In the genomic region with DNA sequence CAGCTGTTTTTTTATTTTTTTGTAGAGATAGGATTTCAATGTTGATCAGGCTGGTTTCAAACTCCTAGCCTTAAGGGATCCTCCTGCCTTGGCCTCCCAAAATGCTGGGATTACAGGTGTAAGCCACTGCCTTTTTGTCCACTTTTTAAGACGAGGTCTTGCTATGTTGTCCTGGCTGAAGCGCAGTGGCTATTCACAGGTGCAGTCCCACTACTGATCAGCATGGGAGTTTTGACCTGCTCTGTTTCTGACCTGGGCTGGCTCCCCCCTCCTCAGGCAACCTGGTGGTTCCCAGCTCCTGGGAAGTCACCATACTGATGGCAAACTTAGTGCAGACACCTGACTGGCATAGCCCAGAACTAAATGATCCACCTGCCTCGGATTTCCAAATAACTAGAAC, we compare ENCODE assay signal across 22 cellular contexts. TPM values are rescaled to one million over a fixed set of nuclear protein-coding genes. Genes with fewer than 3 reads are reported as not detected.
DNase-seq lines count a peak whose midpoint lies in the region; ATAC-seq, FAIRE-seq and TF ChIP-seq lines count a peak whose summit lies in the region.
"Had no signal": no experiment of that assay in that cellular context is flagged by ENCODE, and none has a peak within 500 bp of the region (broad histone marks: within the 10 kb centered on the region; RNA-seq: fewer than 3 reads in every experiment).

No MANE protein-coding gene starts in this region.

- H3K79me2 ChIP-seq in K562 (ENCODE audit: control insufficient read depth, insufficient read depth, low read length): peaks cover 31% of the 10 kb centered on the region
- H3K79me2 ChIP-seq in osteoblast (ENCODE audit: insufficient read depth, low read length): peaks cover 19% of the 10 kb centered on the region
- H3K79me2 ChIP-seq in SK-N-SH (ENCODE audit: insufficient read depth): peaks cover 28% of the 10 kb centered on the region

- H3K4me1 Mint-ChIP-seq in CD4-positive, alpha-beta T cell (ENCODE audit: low read depth): peaks cover 24% of the 10 kb centered on the region
- peaks cover 13 to 23% (median 15%) of the 10 kb centered on the region in 3 donors for H3K4me1 Mint-ChIP-seq in IgD-negative memory B cell
- peaks cover 26% of the 10 kb centered on the region for H3K4me1 Mint-ChIP-seq in activated CD8-positive, alpha-beta T cell treated with anti-CD3 and anti-CD28 coated beads for 36 hours (ENCODE audit: low read depth)

- H3K9me1 ChIP-seq in K562 (ENCODE audit: control insufficient read depth, insufficient read depth, low read length): no peaks in the 10 kb centered on the region

- H3K4me2 ChIP-seq in K562 (ENCODE audit: insufficient read depth, low read length): no peak overlapping the region
- no peak overlapping the region for H3K4me2 ChIP-seq in osteoblast (ENCODE audit: insufficient read depth, low read length)
- H3K4me2 ChIP-seq in SK-N-SH: no peak overlapping the region

- TF ChIP-seq RAD21 in K562 (CRISPR knock-in tag; conservative IDR thresholded peaks at IDR 0.05 in 1 of 2, IDR thresholded peaks at IDR 0.05 in 1 of 2): no peak
- TF ChIP-seq RAD21 in SK-N-SH (IDR thresholded peaks at IDR 0.05; ENCODE audit: low read length): no peak

- H4K20me1 ChIP-seq in K562 (replicated peaks; ENCODE audit: control insufficient read depth, insufficient read depth, low read length) (peaks cover 8% of the 10 kb centered on the region; the same call in 1 of the 2 replicates), osteoblast (ENCODE audit: insufficient read depth, low read length) (no peaks in the 10 kb centered on the region), SK-N-SH (ENCODE audit: insufficient read depth) (no peaks in the 10 kb centered on the region; the same call in 1 of the 2 replicates)

- peaks cover 5% of the 10 kb centered on the region for H3K27me3 Mint-ChIP-seq in CD4-positive, alpha-beta T cell
- no peaks in the 10 kb centered on the region for H3K27me3 Mint-ChIP-seq in IgD-negative memory B cell
- no peaks in the 10 kb centered on the region for H3K27me3 Mint-ChIP-seq in activated CD8-positive, alpha-beta T cell treated with anti-CD3 and anti-CD28 coated beads for 36 hours
- H3K27me3 Mint-ChIP-seq: activated naive CD8-positive, alpha-beta T cell; activated T-helper 17 cell treated with anti-CD3 and anti-CD28 coated beads, Interleukin-2, amount 50 U/mL, for 72 hours had no signal

- intact Hi-C loops in CD4-positive, alpha-beta T cell (cut with DNase I, micrococcal nuclease): no loop called here
- intact Hi-C loops in K562 (cut with micrococcal nuclease): no loop called here
- intact Hi-C loops in activated CD8-positive, alpha-beta T cell treated with anti-CD3 and anti-CD28 coated beads for 36 hours (cut with micrococcal nuclease): no loop called here

- ATAC-seq in CD4-positive, alpha-beta T cell (ENCODE audit: poor library complexity): no peak
- no peak for ATAC-seq in K562
- ATAC-seq in activated CD8-positive, alpha-beta T cell treated with anti-CD3 and anti-CD28 coated beads for 36 hours: no peak
- no peak for ATAC-seq in GM19395 (IDR thresholded peaks at IDR 0.05; ENCODE audit: unreplicated experiment)
- ATAC-seq: activated T-helper 17 cell treated with anti-CD3 and anti-CD28 coated beads, Interleukin-2, amount 50 U/mL, for 72 hours; esophagus mucosa; heart right ventricle had no signal

- TF ChIP-seq CTCF in CD4-positive, alpha-beta T cell (IDR thresholded peaks at IDR 0.05): no peak
- TF ChIP-seq CTCF in K562 (IDR thresholded peaks at IDR 0.05 in 2 of 3, conservative IDR thresholded peaks at IDR 0.05 in 1 of 3; ENCODE audit: insufficient read depth in 2 of 3, low read depth in 1 of 3, low read length in 3 of 3) (no peak), osteoblast (IDR thresholded peaks at IDR 0.05; ENCODE audit: extremely low read depth, low read depth, low read length) (no peak), SK-N-SH (IDR thresholded peaks at IDR 0.05) (no peak)
- no peak for TF ChIP-seq CTCF in activated CD8-positive, alpha-beta T cell treated with anti-CD3 and anti-CD28 coated beads for 36 hours (IDR thresholded peaks at IDR 0.05)

- H3K9me2 ChIP-seq in SK-N-SH: no peaks in the 10 kb centered on the region

- no peaks in the 10 kb centered on the region for H3K9me3 ChIP-seq in CD4-positive, alpha-beta T cell (ENCODE audit: control insufficient read depth, low read length)
- H3K9me3 ChIP-seq in K562 (replicated peaks; ENCODE audit: control insufficient read depth, insufficient read depth, low read depth, low read length) (no peaks in the 10 kb centered on the region), osteoblast (ENCODE audit: low read depth, low read length) (no peaks in the 10 kb centered on the region), SK-N-SH (no peaks in the 10 kb centered on the region)
- H3K9me3 ChIP-seq: heart right ventricle, neutrophil had no signal

- BruUV-seq in K562 (replicated peaks; lab: Mats Ljungman, UMichigan): no TSS peak

- H3K27me3 ChIP-seq in CD4-positive, alpha-beta T cell (ENCODE audit: control insufficient read depth, insufficient read depth, low read length): no peaks in the 10 kb centered on the region
- H3K27me3 ChIP-seq in K562 (ENCODE audit: control insufficient read depth in 2 of 2, insufficient read depth in 2 of 2, low read length in 2 of 2): no peaks in the 10 kb centered on the region
- H3K27me3 ChIP-seq in osteoblast (ENCODE audit: insufficient read depth, low read length): peaks cover 9% of the 10 kb centered on the region
- no peaks in the 10 kb centered on the region for H3K27me3 ChIP-seq in SK-N-SH (ENCODE audit: insufficient read depth)

- H3K4me3 ChIP-seq in K562 (no peak overlapping the region), osteoblast (ENCODE audit: insufficient read depth, low read length) (no peak overlapping the region), SK-N-SH (ENCODE audit: low read depth in 2 of 2, low read length in 1 of 2) (no peak overlapping the region)
- H3K4me3 ChIP-seq: heart right ventricle had no signal

- H3K9ac ChIP-seq in K562 (ENCODE audit: insufficient read depth in 1 of 2, low read depth in 2 of 2, low read length in 2 of 2): no peak overlapping the region
- H3K9ac ChIP-seq in SK-N-SH: no peak overlapping the region

- peak overlapping the region; percentile 92 for H3K4me3 Mint-ChIP-seq in CD4-positive, alpha-beta T cell
- H3K4me3 Mint-ChIP-seq in IgD-negative memory B cell: peak overlapping the region in 1 of 4 donors; percentile 90
- no peak overlapping the region for H3K4me3 Mint-ChIP-seq in activated CD8-positive, alpha-beta T cell treated with anti-CD3 and anti-CD28 coated beads for 36 hours

- H3K36me3 ChIP-seq in K562 (ENCODE audit: control insufficient read depth, insufficient read depth, low read length) (peaks cover 7% of the 10 kb centered on the region; the same call in 1 of the 3 replicates), osteoblast (ENCODE audit: insufficient read depth, low read length) (no peaks in the 10 kb centered on the region), SK-N-SH (replicated peaks in 1 of 2; ENCODE audit: control insufficient read depth in 1 of 2, insufficient read depth in 2 of 2, low read length in 1 of 2) (no peaks in the 10 kb centered on the region)
- H3K36me3 ChIP-seq: heart right ventricle, neutrophil had no signal

- in situ Hi-C loops in K562 (cut with MboI): no loop called here

- H2AFZ ChIP-seq in K562 (ENCODE audit: low read depth, low read length) (no peak overlapping the region), osteoblast (ENCODE audit: low read length) (no peak overlapping the region), SK-N-SH (ENCODE audit: low read depth) (no peak overlapping the region)

- TF ChIP-seq EP300 in K562 (IDR thresholded peaks at IDR 0.05; ENCODE audit: low read length) (no peak), SK-N-SH (IDR thresholded peaks at IDR 0.05; ENCODE audit: borderline replicate concordance in 1 of 2, low read depth in 1 of 2, low read length in 1 of 2) (no peak)

- DNase-seq in CD4-positive, alpha-beta T cell: no peak
- DNase-seq in K562 (ENCODE audit: extremely low read depth in 1 of 4, low spot score in 3 of 4) (no peak), osteoblast (ENCODE audit: insufficient read length, low spot score, missing footprints) (peak; percentile 30), SK-N-SH (no peak), HT-29 (ENCODE audit: low spot score) (no peak)
- no peak for DNase-seq in activated CD8-positive, alpha-beta T cell treated with anti-CD3 and anti-CD28 coated beads for 36 hours
- DNase-seq: activated CD4-positive, alpha-beta T cell treated with anti-CD3 and anti-CD28 coated beads, Interleukin-2, amount 50 U/mL, for 1 hour; anterior cingulate cortex; endodermal cell; foreskin fibroblast; heart right ventricle; NCI-H2029; NCI-H748 treated with DMSO at 0.1 percent for 48 hours; stimulated activated CD4-positive, alpha-beta T cell treated with anti-CD3 and anti-CD28 coated beads, Interleukin-15, amount 100 ng/mL, for 24 hours; stimulated activated naive CD4-positive, alpha-beta T cell treated with Interleukin-2 at 50 U/mL for 16 hours had no signal

- H3F3A ChIP-seq in SK-N-SH (replicated peaks; ENCODE audit: insufficient read depth): peaks cover 23% of the 10 kb centered on the region

- POLR2A ChIA-PET in CD4-positive, alpha-beta T cell (lab: Charles Lee): interaction anchor here (1.9 kb wide), 1 partner anchor 13 kb away, joined by 6 read pairs; a partner anchor contains a TSS
- POLR2A ChIA-PET in K562 (lab: Yijun Ruan, JAX): interaction anchor here (0.6 to 2.4 kb wide), 4 partner anchors 10 to 1095 kb away, joined by 3 to 17 read pairs (median 4); a partner anchor contains a TSS
- POLR2A ChIA-PET in activated CD8-positive, alpha-beta T cell treated with anti-CD3 and anti-CD28 coated beads for 36 hours (lab: Charles Lee): interaction anchor here (0.6 to 3.7 kb wide), 4 partner anchors 9 to 601 kb away, joined by 3 to 49 read pairs (median 21); a partner anchor contains a TSS
- POLR2A ChIA-PET in SK-N-SH (lab: Yijun Ruan, JAX): no interaction called here

- no peak for FAIRE-seq in K562 (lab: Jason Lieb, UNC)

- CTCF ChIA-PET in CD4-positive, alpha-beta T cell (lab: Charles Lee): interaction anchor here (1.0 kb wide), 1 partner anchor 175 kb away, joined by 3 read pairs; no protein-coding TSS in a partner anchor
- CTCF ChIA-PET in K562 (lab: Yijun Ruan, JAX; ENCODE audit: low intra/inter-chr PET ratio): no interaction called here
- CTCF ChIA-PET in activated CD8-positive, alpha-beta T cell treated with anti-CD3 and anti-CD28 coated beads for 36 hours (lab: Charles Lee): no interaction called here
- CTCF ChIA-PET in SK-N-SH (lab: Yijun Ruan, JAX): interaction anchor here (0.9 to 1.9 kb wide), 2 partner anchors 13 to 30 kb away, joined by 4 to 6 read pairs; a partner anchor contains a TSS

- no peak for TF ChIP-seq POLR2A in K562 (conservative IDR thresholded peaks at IDR 0.05)

- H3K9me3 Mint-ChIP-seq in CD4-positive, alpha-beta T cell: no peaks in the 10 kb centered on the region
- H3K9me3 Mint-ChIP-seq in IgD-negative memory B cell: no peaks in the 10 kb centered on the region
- H3K9me3 Mint-ChIP-seq in activated CD8-positive, alpha-beta T cell treated with anti-CD3 and anti-CD28 coated beads for 36 hours: no peaks in the 10 kb centered on the region
- H3K9me3 Mint-ChIP-seq: activated T-helper 17 cell treated with anti-CD3 and anti-CD28 coated beads, Interleukin-2, amount 50 U/mL, for 72 hours; endodermal cell; T-helper 1 cell treated with Interleukin-12 subunit alpha and Interleukin-12 subunit beta and Interleukin-4 antibody, amounts not matched to agents 30 μg/mL and 1 μg/mL, for 36 hours had no signal

- H3K27ac ChIP-seq in CD4-positive, alpha-beta T cell (ENCODE audit: low read depth, low read length): no peak overlapping the region
- H3K27ac ChIP-seq in K562 (ENCODE audit: extremely low read depth, low read depth, low read length): no peak overlapping the region
- H3K27ac ChIP-seq in osteoblast (ENCODE audit: low read depth, low read length): no peak overlapping the region
- no peak overlapping the region for H3K27ac ChIP-seq in SK-N-SH (ENCODE audit: low read depth in 2 of 2, low read length in 1 of 2)
- H3K27ac ChIP-seq: heart right ventricle had no signal

- H3K27ac Mint-ChIP-seq in CD4-positive, alpha-beta T cell: peak overlapping the region; percentile 86
- peak overlapping the region; percentile 31 to 99 (median 50) for H3K27ac Mint-ChIP-seq in IgD-negative memory B cell
- no peak overlapping the region for H3K27ac Mint-ChIP-seq in activated CD8-positive, alpha-beta T cell treated with anti-CD3 and anti-CD28 coated beads for 36 hours
- H3K27ac Mint-ChIP-seq: endodermal cell had no signal

- H3K4me1 ChIP-seq in K562 (replicated peaks in 1 of 2; ENCODE audit: control insufficient read depth in 2 of 2, insufficient read depth in 2 of 2, low read length in 2 of 2) (peaks cover 29 to 34% of the 10 kb centered on the region in 2 experiments), osteoblast (ENCODE audit: insufficient read depth, low read length) (peaks cover 22% of the 10 kb centered on the region), SK-N-SH (ENCODE audit: control insufficient read depth in 1 of 2, insufficient read depth in 2 of 2, low read depth in 1 of 2, low read length in 1 of 2) (peaks cover 13 to 25% of the 10 kb centered on the region in 2 experiments)

- WGBS in K562 (ENCODE audit: insufficient coverage, low coverage, missing lambda C conversion rate): 84% methylated on average over 3 of the region's 3 CpGs
- 87% methylated on average over 3 of the region's 3 CpGs for WGBS in SK-N-SH (ENCODE audit: low lambda C conversion rate)

- H3K36me3 Mint-ChIP-seq in CD4-positive, alpha-beta T cell (ENCODE audit: low read depth): peaks cover 9% of the 10 kb centered on the region
- H3K36me3 Mint-ChIP-seq in IgD-negative memory B cell: no peaks in the 10 kb centered on the region
- peaks cover 11% of the 10 kb centered on the region for H3K36me3 Mint-ChIP-seq in activated CD8-positive, alpha-beta T cell treated with anti-CD3 and anti-CD28 coated beads for 36 hours (ENCODE audit: low read depth)
- H3K36me3 Mint-ChIP-seq: activated naive CD8-positive, alpha-beta T cell had no signal

RNA-seq across cellular contexts. Expression of a gene that starts 2.3 kb away (rescaled TPM):
- 10 to 100 TPM; 42.4 to 45.8 TPM for total RNA-seq in CD4-positive, alpha-beta T cell
- 7.4 TPM for polyA plus RNA-seq in IgD-negative memory B cell
- 289 and 389 TPM in 2 replicates for total RNA-seq in K562 (2011; cell fraction: chromatin; rRNA removed; ENCODE audit: low replicate concordance)
- total RNA-seq in K562 (2011; cell fraction: nucleolus; rRNA removed): 139 and 156 TPM in 2 replicates
- total RNA-seq in K562 (2011; cell fraction: nucleoplasm; rRNA removed): 199 and 236 TPM in 2 replicates
- total RNA-seq in K562 (2014; rRNA removed): 51.8 and 60.7 TPM in 2 replicates
- total RNA-seq in K562 (2014; rRNA removed; fragmentation: Illumina TruSeq; extraction: Trizol): 76.3 and 81.4 TPM in 2 replicates
- 55.7 and 58.8 TPM in 2 replicates for total RNA-seq in K562 (2015; rRNA removed; fragmentation: Illumina TruSeq; extraction: Trizol)
- 112 and 126 TPM in 2 replicates for total RNA-seq in K562 (2021)
- 48.5 and 59.2 TPM in 2 replicates for polyA plus RNA-seq in K562 (2011; rRNA removed)
- polyA plus RNA-seq in K562 (2011; cell fraction: cytosol; rRNA removed): 29.9 and 35.2 TPM in 2 replicates
- 134 and 155 TPM in 2 replicates for polyA plus RNA-seq in K562 (2011; cell fraction: nucleus; rRNA removed)
- polyA plus RNA-seq in K562 (2012): 52.3 and 53.7 TPM in 2 replicates
- 62.7 and 74.1 TPM in 2 replicates for polyA plus RNA-seq in K562 (2014; fragmentation: Illumina TruSeq; extraction: Trizol)
- polyA plus RNA-seq in K562 (2014; fragmentation: Nextera tagmentation; extraction: Ambion mirVana): 1 to 10 TPM; 6.4 to 9.7 TPM
- polyA plus RNA-seq in K562 (2014; rRNA removed): 53.5 and 58.5 TPM in 2 replicates
- 106 and 124 TPM in 2 replicates for polyA minus RNA-seq in K562 (2011; rRNA and poly(A)+ RNA removed)
- 58.0 and 70.8 TPM in 2 replicates for polyA minus RNA-seq in K562 (2011; cell fraction: cytosol; rRNA and poly(A)+ RNA removed)
- polyA minus RNA-seq in K562 (2011; cell fraction: nucleus; rRNA and poly(A)+ RNA removed): 57.1 and 96.7 TPM in 2 replicates
- total RNA-seq in osteoblast: 53.0 and 58.6 TPM in 2 replicates
- 100 to 1,000 TPM; 219 TPM for total RNA-seq in activated CD8-positive, alpha-beta T cell treated with anti-CD3 and anti-CD28 coated beads for 36 hours
- 28.0 and 34.2 TPM in 2 replicates for polyA plus RNA-seq in SK-N-SH (2012; rRNA removed)
- polyA plus RNA-seq in SK-N-SH (2012; cell fraction: cytosol; rRNA removed): 20.4 and 23.3 TPM in 2 replicates
- 72.9 and 92.5 TPM in 2 replicates for polyA plus RNA-seq in SK-N-SH (2012; cell fraction: nucleus; rRNA removed)
- 70.5 and 73.7 TPM in 2 replicates for total RNA-seq in HT-29 (2014; rRNA removed; shearing (Covaris generic))

RNA-seq across cellular contexts. Expression of a gene that starts 13.0 kb away (rescaled TPM):
- 10 to 100 TPM; 21.2 to 25.2 TPM for total RNA-seq in CD4-positive, alpha-beta T cell
- polyA plus RNA-seq in IgD-negative memory B cell (12.0 TPM), K562 (2011; rRNA removed) (28.3 and 38.6 TPM in 2 replicates), K562 (2014; fragmentation: Illumina TruSeq; extraction: Trizol) (35.0 and 44.2 TPM in 2 replicates), K562 (2014; fragmentation: Nextera tagmentation; extraction: Ambion mirVana) (1 to 10 TPM; 3.9 to 5.6 TPM), K562 (2014; rRNA removed) (67.7 and 72.0 TPM in 2 replicates), SK-N-SH (2012; rRNA removed) (25.8 and 26.7 TPM in 2 replicates)
- 127 and 320 TPM in 2 replicates for total RNA-seq in K562 (2011; cell fraction: chromatin; rRNA removed; ENCODE audit: low replicate concordance)
- 226 and 230 TPM in 2 replicates for total RNA-seq in K562 (2011; cell fraction: nucleolus; rRNA removed)
- 127 and 144 TPM in 2 replicates for total RNA-seq in K562 (2011; cell fraction: nucleoplasm; rRNA removed)
- total RNA-seq in K562 (2014; rRNA removed) (99.1 and 118 TPM in 2 replicates), K562 (2014; rRNA removed; fragmentation: Illumina TruSeq; extraction: Trizol) (26.9 and 33.1 TPM in 2 replicates), K562 (2015; rRNA removed; fragmentation: Illumina TruSeq; extraction: Trizol) (48.3 and 49.6 TPM in 2 replicates), K562 (2021) (105 and 109 TPM in 2 replicates), osteoblast (68.4 and 75.3 TPM in 2 replicates)
- polyA plus RNA-seq in K562 (2011; cell fraction: cytosol; rRNA removed): 25.3 and 48.8 TPM in 2 replicates
- 122 and 226 TPM in 2 replicates for polyA plus RNA-seq in K562 (2011; cell fraction: nucleus; rRNA removed)
- polyA plus RNA-seq in K562 (2012): 34.0 and 53.2 TPM in 2 replicates
- polyA minus RNA-seq in K562 (2011; rRNA and poly(A)+ RNA removed): 43.8 and 47.1 TPM in 2 replicates
- 67.2 and 76.8 TPM in 2 replicates for polyA minus RNA-seq in K562 (2011; cell fraction: cytosol; rRNA and poly(A)+ RNA removed)
- 76.1 and 82.1 TPM in 2 replicates for polyA minus RNA-seq in K562 (2011; cell fraction: nucleus; rRNA and poly(A)+ RNA removed)
- 10 to 100 TPM; 49.4 to 53.2 TPM for total RNA-seq in activated CD8-positive, alpha-beta T cell treated with anti-CD3 and anti-CD28 coated beads for 36 hours
- 9.3 and 12.6 TPM in 2 replicates for polyA plus RNA-seq in SK-N-SH (2012; cell fraction: cytosol; rRNA removed)
- 72.8 and 106 TPM in 2 replicates for polyA plus RNA-seq in SK-N-SH (2012; cell fraction: nucleus; rRNA removed)
- 95.8 and 106 TPM in 2 replicates for total RNA-seq in HT-29 (2014; rRNA removed; shearing (Covaris generic))

Comparison
In these comparisons a context has a peak if more than half of its experiments do, and no peak if none do; other contexts are left out.
1. CTCF ChIA-PET loops: an anchor here in CD4-positive, alpha-beta T cell (1.0 kb wide) and SK-N-SH (0.9 to 1.9 kb wide); none called in K562 and activated CD8-positive, alpha-beta T cell treated with anti-CD3 and anti-CD28 coated beads for 36 hours.